21 cellular contexts compared by ENCODE assay signal in genomic region chr6:105005446-105005845, GRCh38. TPM values are rescaled to one million over a fixed set of nuclear protein-coding genes. Genes with fewer than 3 reads are reported as not detected.
DNase-seq lines count a peak whose midpoint lies in the region; ATAC-seq, FAIRE-seq and TF ChIP-seq lines count a peak whose summit lies in the region.
"Had no signal": no experiment of that assay in that cellular context is flagged by ENCODE, and none has a peak within 500 bp of the region (broad histone marks: within the 10 kb centered on the region; RNA-seq: fewer than 3 reads in every experiment).

No MANE protein-coding gene starts in this region.

- peak; percentile 2 for DNase-seq in CD1c-positive myeloid dendritic cell (ENCODE audit: extremely low spot score)
- peak; percentile 68 for DNase-seq in MV-4-11 (lab: John Stamatoyannopoulos, UW)
- peak; percentile 46 for DNase-seq in SKM-1 treated with dmso at 0.1 percent for 144 hours (lab: John Stamatoyannopoulos, UW; ENCODE audit: unreplicated experiment)
- DNase-seq in mesothelial cell of epicardium (ENCODE audit: low spot score in 2 of 2, unreplicated experiment in 2 of 2): no peak
- no peak for DNase-seq in HTR-8/SVneo (ENCODE audit: insufficient read length, low spot score)
- DNase-seq in GM13976 (ENCODE audit: low spot score): no peak
- DNase-seq: Calu3; CD4-positive, alpha-beta T cell; DMS79; HFFc6; NCI-H1092 treated with DMSO at 0.1 percent for 48 hours; NCI-H187; NCI-H446; NCI-H774; SJCRH30 had no signal

- ATAC-seq in HG02884 (IDR thresholded peaks at IDR 0.05; ENCODE audit: unreplicated experiment): no peak
- no peak for ATAC-seq in HG03139 (IDR thresholded peaks at IDR 0.05; ENCODE audit: unreplicated experiment)
- ATAC-seq: A549, HepG2 had no signal

- peak overlapping the region; percentile 7 for H3K27ac Mint-ChIP-seq in mesothelial cell of epicardium
- H3K27ac Mint-ChIP-seq: CD4-positive, alpha-beta T cell; HFFc6 had no signal

- in situ Hi-C loops in GM13976 (cut with MboI; ENCODE audit: low sequenced_read_pairs, unreplicated experiment): no loop called here

- peaks cover 16% of the 10 kb centered on the region for H3K9me3 Mint-ChIP-seq in mesothelial cell of epicardium
- H3K9me3 Mint-ChIP-seq: CD4-positive, alpha-beta T cell; HFFc6 had no signal

- no peaks in the 10 kb centered on the region for H3K27me3 Mint-ChIP-seq in mesothelial cell of epicardium (ENCODE audit: low read depth)

- no peak for FAIRE-seq in HTR-8/SVneo (lab: Jason Lieb, UNC)
- FAIRE-seq: A549, HepG2 had no signal

- peaks cover 32% of the 10 kb centered on the region for H3K36me3 Mint-ChIP-seq in mesothelial cell of epicardium

- TF ChIP-seq CTCF in mesothelial cell of epicardium (IDR thresholded peaks at IDR 0.05; ENCODE audit: unreplicated experiment) (no peak), GM13976 (IDR thresholded peaks at IDR 0.05; ENCODE audit: borderline replicate concordance, control extremely low read depth, extremely low read depth, insufficient read depth, missing control alignments) (no peak)

- H3K4me1 Mint-ChIP-seq in mesothelial cell of epicardium: peaks cover 21% of the 10 kb centered on the region

- H3K4me3 Mint-ChIP-seq in mesothelial cell of epicardium: no peak overlapping the region
- H3K4me3 Mint-ChIP-seq: CD4-positive, alpha-beta T cell; HFFc6 had no signal

RNA-seq across cellular contexts. Expression of gene LIN28B, which starts 48.5 kb away (rescaled TPM):
- total RNA-seq in mesothelial cell of epicardium: 18.1 to 19.7 TPM (median 19.3 TPM) in 3 replicates
- total RNA-seq: Calu3; CD4-positive, alpha-beta T cell; H4; HFFc6; LHCN-M2 had no signal

Comparison
In these comparisons a context has a peak if more than half of its experiments do, and no peak if none do; other contexts are left out.
1. DNase-seq: peak in CD1c-positive myeloid dendritic cell (single experiment), MV-4-11 (single experiment) and SKM-1 treated with dmso at 0.1 percent for 144 hours (single experiment); none in mesothelial cell of epicardium (0 of 2), HTR-8/SVneo (single experiment) and GM13976 (single experiment).